In the genomic region with DNA sequence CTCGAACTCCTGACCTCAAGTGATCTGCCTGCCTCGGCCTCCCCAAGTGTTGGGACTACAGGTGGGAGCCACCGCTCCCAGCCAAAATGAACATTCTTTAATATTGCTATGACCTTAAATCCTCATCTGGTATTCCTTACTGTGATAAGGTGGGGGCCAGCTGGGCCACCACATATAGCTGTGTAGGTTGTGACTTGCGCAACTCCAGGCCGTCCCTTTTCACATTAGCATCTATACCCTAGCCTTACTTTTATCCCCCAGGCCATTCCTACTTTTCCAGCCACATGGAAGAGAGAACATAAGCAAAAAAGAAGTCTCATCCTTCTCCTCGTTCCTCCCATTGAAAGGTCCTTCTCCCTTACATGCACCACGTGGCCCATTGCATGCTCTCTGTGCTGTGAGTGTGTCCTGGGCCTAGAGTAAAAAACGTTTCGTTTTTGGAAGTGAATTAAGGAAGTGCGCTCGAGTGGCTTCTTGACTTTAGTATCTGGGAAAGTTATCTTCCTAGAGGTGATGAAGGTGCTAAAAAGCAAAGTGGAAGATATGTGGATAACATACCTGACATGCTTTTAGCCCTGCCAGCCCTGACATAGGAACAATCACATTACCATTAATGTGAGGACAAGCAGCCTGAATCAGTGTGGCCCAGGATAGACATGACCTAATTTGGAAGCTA, we compare ENCODE assay signal across 1 cellular context.
TF ChIP-seq lines count a peak whose summit lies in the region.

No MANE protein-coding gene starts in this region.

TF ChIP-seq in IMR-90, 13 proteins besides CTCF, POLR2A, EP300 and RAD21:
- no peak for TF ChIP-seq MAFK (IDR thresholded peaks at IDR 0.05; ENCODE audit: low read depth, low read length)
- TF ChIP-seq CEBPB (IDR thresholded peaks at IDR 0.05; ENCODE audit: low read depth, low read length), result peak; percentile 65
- no peak for TF ChIP-seq CHD1 (IDR thresholded peaks at IDR 0.05; ENCODE audit: low read depth, low read length)
